In the genomic region with DNA sequence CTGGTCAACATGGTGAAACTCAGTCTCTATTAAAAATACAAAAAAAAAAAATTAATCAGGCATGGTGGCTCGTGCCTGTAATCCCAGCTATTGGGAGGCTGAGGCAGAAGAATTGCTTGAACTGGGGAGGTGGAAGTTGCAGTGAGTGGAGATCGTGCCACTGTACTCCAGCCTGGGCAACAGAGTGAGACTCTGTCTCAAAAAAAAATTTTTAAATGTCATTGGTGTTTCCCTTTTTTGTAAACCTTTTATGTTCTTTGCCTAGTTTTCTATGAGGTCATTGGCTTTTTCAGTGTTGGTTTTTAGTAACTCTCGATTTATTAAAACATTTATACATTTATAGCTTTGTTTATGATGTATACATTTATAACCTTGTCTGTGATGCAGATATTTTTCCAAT, we compare ENCODE assay signal across 24 cellular contexts. TPM values are rescaled to one million over a fixed set of nuclear protein-coding genes. Genes with fewer than 3 reads are reported as not detected.
DNase-seq lines count a peak whose midpoint lies in the region; ATAC-seq and TF ChIP-seq lines count a peak whose summit lies in the region.
"Had no signal": no experiment of that assay in that cellular context is flagged by ENCODE, and none has a peak within 500 bp of the region (broad histone marks: within the 10 kb centered on the region; RNA-seq: fewer than 3 reads in every experiment).

No MANE protein-coding gene starts in this region.

- H3K4me1 ChIP-seq in right cardiac atrium (ENCODE audit: control insufficient read depth, insufficient read depth, low read length): no peaks in the 10 kb centered on the region
- H3K4me1 ChIP-seq: neural progenitor cell, uterus had no signal

- H3K27me3 ChIP-seq in right cardiac atrium (ENCODE audit: control insufficient read depth, insufficient read depth): no peaks in the 10 kb centered on the region
- H3K27me3 ChIP-seq: neural progenitor cell, uterus had no signal

- no peaks in the 10 kb centered on the region for H3K9me3 Mint-ChIP-seq in activated T-cell treated with anti-CD3 and anti-CD28 coated beads, Interleukin-2, amount 50 U/mL, for 24 hours
- H3K9me3 Mint-ChIP-seq in HFFc6: no peaks in the 10 kb centered on the region
- H3K9me3 Mint-ChIP-seq in activated naive CD8-positive, alpha-beta T cell treated with anti-CD3 and anti-CD28 coated beads, Interleukin-2, amount 50 U/mL, for 24 hours: no peaks in the 10 kb centered on the region
- no peaks in the 10 kb centered on the region for H3K9me3 Mint-ChIP-seq in stimulated activated memory B cell treated with anti-CD40 and anti-IgM and Interleukin-4, amounts not matched to agents 10 μg/mL and 1 μg/mL and 100 μg/mL, for 72 hours
- H3K9me3 Mint-ChIP-seq: brain, neural progenitor cell had no signal

- peak; percentile 38 for ATAC-seq in activated naive CD8-positive, alpha-beta T cell treated with anti-CD3 and anti-CD28 coated beads, Interleukin-2, amount 50 U/mL, for 24 hours
- ATAC-seq in stimulated activated memory B cell treated with anti-CD40 and anti-IgM and Interleukin-4, amounts not matched to agents 10 μg/mL and 1 μg/mL and 100 μg/mL, for 72 hours: peak; percentile 54
- no peak for ATAC-seq in right cardiac atrium

- 88% methylated on average over 3 of the region's 3 CpGs for WGBS in right cardiac atrium

- intact Hi-C loops in right cardiac atrium (cut with DNase I): no loop called here

- DNase-seq in activated T-cell treated with anti-CD3 and anti-CD28 coated beads, Interleukin-2, amount 50 U/mL, for 24 hours: peak; percentile 23
- DNase-seq in activated T-cell treated with anti-CD3 and anti-CD28 coated beads, Interleukin-2, amount 50 U/mL, for 48 hours: no peak
- DNase-seq in HFFc6: no peak
- no peak for DNase-seq in activated naive CD8-positive, alpha-beta T cell treated with anti-CD3 and anti-CD28 coated beads, Interleukin-2, amount 50 U/mL, for 24 hours
- no peak for DNase-seq in activated CD4-positive, alpha-beta T cell treated with anti-CD3 and anti-CD28 coated beads, Interleukin-2, amount 50 U/mL, for 1 hour
- DNase-seq in right cardiac atrium: no peak
- no peak for DNase-seq in UCSD-AML1 (lab: John Stamatoyannopoulos, UW; ENCODE audit: unreplicated experiment)
- DNase-seq: glutamatergic neuron, kidney, NCI-H1092 treated with DMSO at 0.1 percent for 48 hours, NCI-H187 treated with DMSO at 0.1 percent for 48 hours, NCI-H226, uterus had no signal

- TF ChIP-seq CTCF in HFFc6 (IDR thresholded peaks at IDR 0.05): no peak

- no peak overlapping the region for H3K4me3 ChIP-seq in right cardiac atrium (ENCODE audit: low read length)
- H3K4me3 ChIP-seq: HAP-1, neural progenitor cell, SK-N-MC, uterus had no signal

- no peak overlapping the region for H3K4me3 Mint-ChIP-seq in activated T-cell treated with anti-CD3 and anti-CD28 coated beads, Interleukin-2, amount 50 U/mL, for 24 hours
- H3K4me3 Mint-ChIP-seq in HFFc6: no peak overlapping the region
- no peak overlapping the region for H3K4me3 Mint-ChIP-seq in activated naive CD8-positive, alpha-beta T cell treated with anti-CD3 and anti-CD28 coated beads, Interleukin-2, amount 50 U/mL, for 24 hours
- peak overlapping the region; percentile 15 for H3K4me3 Mint-ChIP-seq in stimulated activated memory B cell treated with anti-CD40 and anti-IgM and Interleukin-4, amounts not matched to agents 10 μg/mL and 1 μg/mL and 100 μg/mL, for 72 hours
- H3K4me3 Mint-ChIP-seq: brain, neural progenitor cell had no signal

- H3K27me3 Mint-ChIP-seq in activated T-cell treated with anti-CD3 and anti-CD28 coated beads, Interleukin-2, amount 50 U/mL, for 24 hours: no peaks in the 10 kb centered on the region
- H3K27me3 Mint-ChIP-seq in HFFc6 (ENCODE audit: insufficient read depth): no peaks in the 10 kb centered on the region
- no peaks in the 10 kb centered on the region for H3K27me3 Mint-ChIP-seq in activated naive CD8-positive, alpha-beta T cell treated with anti-CD3 and anti-CD28 coated beads, Interleukin-2, amount 50 U/mL, for 24 hours
- H3K27me3 Mint-ChIP-seq in stimulated activated memory B cell treated with anti-CD40 and anti-IgM and Interleukin-4, amounts not matched to agents 10 μg/mL and 1 μg/mL and 100 μg/mL, for 72 hours: no peaks in the 10 kb centered on the region
- H3K27me3 Mint-ChIP-seq: brain had no signal

- H3K9me3 ChIP-seq in right cardiac atrium (ENCODE audit: control insufficient read depth, low read length): no peaks in the 10 kb centered on the region
- H3K9me3 ChIP-seq: HAP-1, uterus had no signal

- peaks cover 78% of the 10 kb centered on the region for H3K36me3 Mint-ChIP-seq in activated T-cell treated with anti-CD3 and anti-CD28 coated beads, Interleukin-2, amount 50 U/mL, for 24 hours (ENCODE audit: low read depth)
- peaks cover 17% of the 10 kb centered on the region for H3K36me3 Mint-ChIP-seq in HFFc6 (ENCODE audit: low read depth)
- H3K36me3 Mint-ChIP-seq in activated naive CD8-positive, alpha-beta T cell treated with anti-CD3 and anti-CD28 coated beads, Interleukin-2, amount 50 U/mL, for 24 hours (ENCODE audit: low read depth): peaks cover 43% of the 10 kb centered on the region
- peaks cover 66% of the 10 kb centered on the region for H3K36me3 Mint-ChIP-seq in stimulated activated memory B cell treated with anti-CD40 and anti-IgM and Interleukin-4, amounts not matched to agents 10 μg/mL and 1 μg/mL and 100 μg/mL, for 72 hours
- H3K36me3 Mint-ChIP-seq: brain, neural progenitor cell had no signal

- H3K4me1 Mint-ChIP-seq in activated T-cell treated with anti-CD3 and anti-CD28 coated beads, Interleukin-2, amount 50 U/mL, for 24 hours (ENCODE audit: low read depth): peaks cover 88% of the 10 kb centered on the region
- H3K4me1 Mint-ChIP-seq in HFFc6 (ENCODE audit: low read depth): peaks cover 33% of the 10 kb centered on the region
- peaks cover 94% of the 10 kb centered on the region for H3K4me1 Mint-ChIP-seq in activated naive CD8-positive, alpha-beta T cell treated with anti-CD3 and anti-CD28 coated beads, Interleukin-2, amount 50 U/mL, for 24 hours
- H3K4me1 Mint-ChIP-seq in stimulated activated memory B cell treated with anti-CD40 and anti-IgM and Interleukin-4, amounts not matched to agents 10 μg/mL and 1 μg/mL and 100 μg/mL, for 72 hours: peaks cover 88% of the 10 kb centered on the region
- H3K4me1 Mint-ChIP-seq: brain had no signal

- H3K27ac ChIP-seq in right cardiac atrium (ENCODE audit: low read length): no peak overlapping the region
- H3K27ac ChIP-seq: epithelial cell of prostate, neural progenitor cell, RWPE1, SK-N-MC, uterus had no signal

- H3K27ac Mint-ChIP-seq in activated T-cell treated with anti-CD3 and anti-CD28 coated beads, Interleukin-2, amount 50 U/mL, for 24 hours: peak overlapping the region; percentile 81
- H3K27ac Mint-ChIP-seq in HFFc6: peak overlapping the region; percentile 11; the same call in 1 of the 2 replicates
- H3K27ac Mint-ChIP-seq in activated naive CD8-positive, alpha-beta T cell treated with anti-CD3 and anti-CD28 coated beads, Interleukin-2, amount 50 U/mL, for 24 hours: peak overlapping the region; percentile 74
- H3K27ac Mint-ChIP-seq in stimulated activated memory B cell treated with anti-CD40 and anti-IgM and Interleukin-4, amounts not matched to agents 10 μg/mL and 1 μg/mL and 100 μg/mL, for 72 hours: peak overlapping the region; percentile 94
- H3K27ac Mint-ChIP-seq: brain, neural progenitor cell had no signal

RNA-seq across cellular contexts. Expression of gene NLRC5, which starts 18.2 kb away (rescaled TPM):
- 10 to 100 TPM; 18.2 to 26.2 (median 21.7) TPM for total RNA-seq in HFFc6 (2021; fragmentation: NEBNext Ultra II Directional; extraction: Animal tissue kit (Norgen Biotek cat#: 25700))
- 10 to 100 TPM in 2 of 4 donors, 1 to 10 TPM in 2; 7.9 to 25.0 (median 13.1) TPM for total RNA-seq in right cardiac atrium
- 8.2 TPM for polyA plus RNA-seq in right cardiac atrium

RNA-seq across cellular contexts. Expression of gene CETP, which starts 45.8 kb away (rescaled TPM):
- total RNA-seq in HFFc6 (2021; fragmentation: NEBNext Ultra II Directional; extraction: Animal tissue kit (Norgen Biotek cat#: 25700)): not detected
- total RNA-seq in right cardiac atrium: under 1 TPM in 2 of 4 donors, not detected in 2; 0.46 to 0.59 TPM
- 0.34 TPM for polyA plus RNA-seq in right cardiac atrium
- total RNA-seq: A673; chondrocyte; IMR-90; T-helper 2 cell treated with Interferon-gamma antibody and Interleukin-4, amounts not matched to agents 100 ng/mL and 5 ng/mL, for 36 hours had no signal
- polyA plus RNA-seq: IMR-90 had no signal

Comparison
In these comparisons a context has a peak if more than half of its experiments do, and no peak if none do; other contexts are left out.
1. H3K27ac Mint-ChIP-seq: peak in every context shown above with its lines; median percentile 94 in stimulated activated memory B cell treated with anti-CD40 and anti-IgM and Interleukin-4, amounts not matched to agents 10 μg/mL and 1 μg/mL and 100 μg/mL, for 72 hours; 81 in activated T-cell treated with anti-CD3 and anti-CD28 coated beads, Interleukin-2, amount 50 U/mL, for 24 hours; 74 in activated naive CD8-positive, alpha-beta T cell treated with anti-CD3 and anti-CD28 coated beads, Interleukin-2, amount 50 U/mL, for 24 hours; 11 in HFFc6.
2. ATAC-seq: peak in activated naive CD8-positive, alpha-beta T cell treated with anti-CD3 and anti-CD28 coated beads, Interleukin-2, amount 50 U/mL, for 24 hours (single experiment) and stimulated activated memory B cell treated with anti-CD40 and anti-IgM and Interleukin-4, amounts not matched to agents 10 μg/mL and 1 μg/mL and 100 μg/mL, for 72 hours (single experiment); none in right cardiac atrium (0 of 2).